In genomic region chr10:17076626-17077025, GRCh38 we compare ENCODE assay signal across 22 cellular contexts. TPM values are rescaled to one million over a fixed set of nuclear protein-coding genes. Genes with fewer than 3 reads are reported as not detected.
DNase-seq lines count a peak whose midpoint lies in the region; ATAC-seq and TF ChIP-seq lines count a peak whose summit lies in the region.
"Had no signal": no experiment of that assay in that cellular context is flagged by ENCODE, and none has a peak within 500 bp of the region (broad histone marks: within the 10 kb centered on the region; RNA-seq: fewer than 3 reads in every experiment).

No MANE protein-coding gene starts in this region.

- H3K36me3 ChIP-seq in SK-N-SH (replicated peaks in 1 of 2; ENCODE audit: control insufficient read depth in 1 of 2, insufficient read depth in 2 of 2, low read length in 1 of 2) (no peaks in the 10 kb centered on the region), mesendoderm (ENCODE audit: control insufficient read depth, insufficient read depth, low read length) (no peaks in the 10 kb centered on the region), vagina (no peaks in the 10 kb centered on the region)
- H3K36me3 ChIP-seq: adrenal gland, neutrophil, right atrium auricular region, stomach had no signal

- TF ChIP-seq CTCF in SK-N-SH (IDR thresholded peaks at IDR 0.05) (no peak), chondrocyte (IDR thresholded peaks at IDR 0.05) (no peak), vagina (IDR thresholded peaks at IDR 0.05) (no peak)

- H2BK120ac ChIP-seq in mesendoderm (ENCODE audit: low read depth, low read length), result no peak overlapping the region

- 87% methylated on average over 3 of the region's 3 CpGs for WGBS in SK-N-SH (ENCODE audit: low lambda C conversion rate)
- no CpG with 5 or more reads among the region's 3 CpGs for WGBS in mesendoderm (ENCODE audit: extremely low coverage, insufficient coverage, low lambda C conversion rate)

- no peak for TF ChIP-seq RAD21 in SK-N-SH (IDR thresholded peaks at IDR 0.05; ENCODE audit: low read length)

- H4K5ac ChIP-seq in mesendoderm (ENCODE audit: low read length), result no peak overlapping the region

- no peak overlapping the region for H2BK15ac ChIP-seq in mesendoderm (replicated peaks; ENCODE audit: low read depth)

- H3K9ac ChIP-seq in SK-N-SH (peak overlapping the region; percentile 59; the same call in 1 of the 2 replicates), mesendoderm (ENCODE audit: low read length) (no peak overlapping the region)

- H3F3A ChIP-seq in SK-N-SH (replicated peaks; ENCODE audit: insufficient read depth), result peaks cover 26% of the 10 kb centered on the region

- no peak overlapping the region for H2BK5ac ChIP-seq in mesendoderm (ENCODE audit: low read length)

- no peaks in the 10 kb centered on the region for H3K79me1 ChIP-seq in mesendoderm (ENCODE audit: low read length)

- no peaks in the 10 kb centered on the region for H3K36me3 Mint-ChIP-seq in chondrocyte (ENCODE audit: low read depth)
- no peaks in the 10 kb centered on the region for H3K36me3 Mint-ChIP-seq in T-helper 2 cell treated with Interferon-gamma antibody and Interleukin-4, amounts not matched to agents 5 μg/mL and 100 μg/mL, for 36 hours (ENCODE audit: low read depth)

- H3K56ac ChIP-seq in mesendoderm (ENCODE audit: low read length), result no peak overlapping the region

- no peak overlapping the region for H3K4me3 Mint-ChIP-seq in chondrocyte (ENCODE audit: unreplicated experiment)
- H3K4me3 Mint-ChIP-seq in T-helper 2 cell treated with Interferon-gamma antibody and Interleukin-4, amounts not matched to agents 5 μg/mL and 100 μg/mL, for 36 hours, result no peak overlapping the region
- H3K4me3 Mint-ChIP-seq: central memory CD8-positive, alpha-beta T cell; effector memory CD8-positive, alpha-beta T cell had no signal

- H3K9me2 ChIP-seq in SK-N-SH, result no peaks in the 10 kb centered on the region

- H3K27ac ChIP-seq in SK-N-SH (ENCODE audit: low read depth in 2 of 2, low read length in 1 of 2) (peak overlapping the region; percentile 47 to 96; a peak in 2 of 4 replicates), mesendoderm (ENCODE audit: low read depth, low read length) (no peak overlapping the region), vagina (peak overlapping the region; percentile 75)
- H3K27ac ChIP-seq: neutrophil had no signal

- DNase-seq in SK-N-SH (no peak), chondrocyte (ENCODE audit: low spot score) (no peak), mesendoderm (no peak), vagina (ENCODE audit: extremely low spot score in 2 of 2) (no peak), mesenteric fat pad (ENCODE audit: low spot score) (no peak)
- no peak for DNase-seq in T-helper 2 cell treated with Interferon-gamma antibody and Interleukin-4, amounts not matched to agents 5 μg/mL and 100 μg/mL, for 36 hours (ENCODE audit: low spot score)
- no peak for DNase-seq in activated effector memory CD4-positive, alpha-beta T cell treated with anti-CD3 and anti-CD28 coated beads, Interleukin-2, amount 50 U/mL, for 16 hours
- DNase-seq: 8988T; activated effector memory CD4-positive, alpha-beta T cell treated with Interleukin-2 at 50 U/mL for 16 hours; adrenal gland; effector memory CD8-positive, alpha-beta T cell; islet precursor cell; NCI-H1105 treated with DMSO at 0.1 percent for 48 hours; NCI-H2107; NCI-H526; stomach; T1000 had no signal

- CTCF ChIA-PET in SK-N-SH (lab: Yijun Ruan, JAX), result interaction anchor here (1.0 kb wide), 1 partner anchor 224 kb away, joined by 4 read pairs; no protein-coding TSS in a partner anchor

- POLR2A ChIA-PET in SK-N-SH (lab: Yijun Ruan, JAX), result no interaction called here

- H3K9me3 Mint-ChIP-seq in chondrocyte (ENCODE audit: low read depth), result no peaks in the 10 kb centered on the region
- no peaks in the 10 kb centered on the region for H3K9me3 Mint-ChIP-seq in T-helper 2 cell treated with Interferon-gamma antibody and Interleukin-4, amounts not matched to agents 5 μg/mL and 100 μg/mL, for 36 hours
- H3K9me3 Mint-ChIP-seq: central memory CD8-positive, alpha-beta T cell; effector memory CD8-positive, alpha-beta T cell had no signal

- TF ChIP-seq POLR2A in vagina (IDR thresholded peaks at IDR 0.05), result no peak

- H3K18ac ChIP-seq in mesendoderm (ENCODE audit: low read length), result no peak overlapping the region

- no peaks in the 10 kb centered on the region for H4K20me1 ChIP-seq in SK-N-SH (ENCODE audit: insufficient read depth)

- peak overlapping the region; percentile 98 for H3K27ac Mint-ChIP-seq in chondrocyte (ENCODE audit: unreplicated experiment)
- no peak overlapping the region for H3K27ac Mint-ChIP-seq in T-helper 2 cell treated with Interferon-gamma antibody and Interleukin-4, amounts not matched to agents 5 μg/mL and 100 μg/mL, for 36 hours

- no peak overlapping the region for H2AFZ ChIP-seq in SK-N-SH (ENCODE audit: low read depth)

- no peak for TF ChIP-seq EP300 in SK-N-SH (IDR thresholded peaks at IDR 0.05; ENCODE audit: borderline replicate concordance in 1 of 2, low read depth in 1 of 2, low read length in 1 of 2)

- H3K4me1 Mint-ChIP-seq in chondrocyte (ENCODE audit: low read depth), result peaks cover 50% of the 10 kb centered on the region
- peaks cover 5% of the 10 kb centered on the region for H3K4me1 Mint-ChIP-seq in T-helper 2 cell treated with Interferon-gamma antibody and Interleukin-4, amounts not matched to agents 5 μg/mL and 100 μg/mL, for 36 hours (ENCODE audit: low read depth)
- H3K4me1 Mint-ChIP-seq: central memory CD8-positive, alpha-beta T cell had no signal

- H3K4ac ChIP-seq in mesendoderm (ENCODE audit: low read depth, low read length), result no peak overlapping the region

- H2AK5ac ChIP-seq in mesendoderm (ENCODE audit: low read length), result no peak overlapping the region

- no peaks in the 10 kb centered on the region for H3K27me3 Mint-ChIP-seq in chondrocyte (ENCODE audit: low read depth)
- peaks cover 13% of the 10 kb centered on the region for H3K27me3 Mint-ChIP-seq in T-helper 2 cell treated with Interferon-gamma antibody and Interleukin-4, amounts not matched to agents 5 μg/mL and 100 μg/mL, for 36 hours (ENCODE audit: low read depth)
- H3K27me3 Mint-ChIP-seq: central memory CD8-positive, alpha-beta T cell; effector memory CD8-positive, alpha-beta T cell had no signal

- no peak overlapping the region for H3K4me3 ChIP-seq in SK-N-SH (ENCODE audit: low read depth in 2 of 2, low read length in 1 of 2)
- H3K4me3 ChIP-seq in mesendoderm (ENCODE audit: low read length), result no peak overlapping the region
- H3K4me3 ChIP-seq in vagina, result no peak overlapping the region
- H3K4me3 ChIP-seq: adrenal gland, right atrium auricular region, stomach had no signal

- H3K27me3 ChIP-seq in SK-N-SH (ENCODE audit: insufficient read depth) (no peaks in the 10 kb centered on the region), mesendoderm (ENCODE audit: insufficient read depth, low read length, poor library complexity) (no peaks in the 10 kb centered on the region), vagina (no peaks in the 10 kb centered on the region)
- H3K27me3 ChIP-seq: adrenal gland, neutrophil, right atrium auricular region, stomach had no signal

- H4K8ac ChIP-seq in mesendoderm (ENCODE audit: low read depth, low read length), result peak overlapping the region; percentile 76

- H3K4me2 ChIP-seq in SK-N-SH (peak overlapping the region; percentile 36; the same call in 1 of the 2 replicates), mesendoderm (ENCODE audit: low read length) (no peak overlapping the region)

- intact Hi-C loops in vagina (cut with DNase I), result no loop called here

- H3K23ac ChIP-seq in mesendoderm (ENCODE audit: low read length), result no peak overlapping the region

- no peak for ATAC-seq in SK-N-SH treated with all-trans-retinoic acid at 6 μM for 48 hours
- ATAC-seq: activated CD4-positive, CD25-positive, alpha-beta regulatory T cell treated with anti-CD3 and anti-CD28 coated beads, Interleukin-2, amount 50 U/mL, for 24 hours; effector memory CD8-positive, alpha-beta T cell had no signal

- H3K79me2 ChIP-seq in SK-N-SH (ENCODE audit: insufficient read depth) (no peaks in the 10 kb centered on the region), mesendoderm (ENCODE audit: control insufficient read depth, insufficient read depth, low read length) (no peaks in the 10 kb centered on the region)

- H3K9me3 ChIP-seq in SK-N-SH (no peaks in the 10 kb centered on the region), vagina (no peaks in the 10 kb centered on the region)
- H3K9me3 ChIP-seq: adrenal gland, neutrophil, right atrium auricular region, stomach had no signal

- H3K4me1 ChIP-seq in SK-N-SH (ENCODE audit: control insufficient read depth in 1 of 2, insufficient read depth in 2 of 2, low read depth in 1 of 2, low read length in 1 of 2), result peaks cover 0 to 32% of the 10 kb centered on the region in 2 experiments; a peak in 2 of 4 replicates
- no peaks in the 10 kb centered on the region for H3K4me1 ChIP-seq in mesendoderm (ENCODE audit: control insufficient read depth, low read depth, low read length)
- H3K4me1 ChIP-seq in vagina, result peaks cover 15% of the 10 kb centered on the region

TF ChIP-seq in SK-N-SH, 30 proteins besides CTCF, POLR2A, EP300 and RAD21 (continues in another document):
- TF ChIP-seq IRF3 (IDR thresholded peaks at IDR 0.05; ENCODE audit: low read depth, low read length), result no peak
- TF ChIP-seq MXI1 (IDR thresholded peaks at IDR 0.05; ENCODE audit: low read depth, low read length), result no peak

TF ChIP-seq in SK-N-SH treated with all-trans-retinoic acid at 6 μM for 48 hours, 23 proteins besides CTCF, POLR2A, EP300 and RAD21 (continues in another document):
- TF ChIP-seq ZNF8 (CRISPR knock-in tag; IDR thresholded peaks at IDR 0.05) (no peak), GLIS3 (CRISPR knock-in tag; IDR thresholded peaks at IDR 0.05) (no peak), TCF4 (CRISPR knock-in tag; IDR thresholded peaks at IDR 0.05; ENCODE audit: borderline replicate concordance) (no peak), ZNF70 (CRISPR knock-in tag; IDR thresholded peaks at IDR 0.05) (no peak), ZFP30 (CRISPR knock-in tag; IDR thresholded peaks at IDR 0.05) (no peak)
- TF ChIP-seq, protein P1, sequence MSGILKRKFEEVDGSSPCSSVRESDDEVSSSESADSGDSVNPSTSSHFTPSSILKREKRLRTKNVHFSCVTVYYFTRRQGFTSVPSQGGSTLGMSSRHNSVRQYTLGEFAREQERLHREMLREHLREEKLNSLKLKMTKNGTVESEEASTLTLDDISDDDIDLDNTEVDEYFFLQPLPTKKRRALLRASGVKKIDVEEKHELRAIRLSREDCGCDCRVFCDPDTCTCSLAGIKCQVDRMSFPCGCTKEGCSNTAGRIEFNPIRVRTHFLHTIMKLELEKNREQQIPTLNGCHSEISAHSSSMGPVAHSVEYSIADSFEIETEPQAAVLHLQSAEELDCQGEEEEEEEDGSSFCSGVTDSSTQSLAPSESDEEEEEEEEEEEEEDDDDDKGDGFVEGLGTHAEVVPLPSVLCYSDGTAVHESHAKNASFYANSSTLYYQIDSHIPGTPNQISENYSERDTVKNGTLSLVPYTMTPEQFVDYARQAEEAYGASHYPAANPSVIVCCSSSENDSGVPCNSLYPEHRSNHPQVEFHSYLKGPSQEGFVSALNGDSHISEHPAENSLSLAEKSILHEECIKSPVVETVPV (CRISPR knock-in tag; IDR thresholded peaks at IDR 0.05), result no peak

RNA-seq across cellular contexts. Expression of gene CUBN, which starts 53.0 kb away (rescaled TPM):
- 2.4 and 2.7 TPM in 2 replicates for polyA plus RNA-seq in SK-N-SH (2012; rRNA removed)
- 3.5 and 4.0 TPM in 2 replicates for polyA plus RNA-seq in SK-N-SH (2012; cell fraction: cytosol; rRNA removed)
- 1.1 and 2.5 TPM in 2 replicates for polyA plus RNA-seq in SK-N-SH (2012; cell fraction: nucleus; rRNA removed)
- total RNA-seq in chondrocyte, result 0.89 to 1.0 TPM (median 0.92 TPM) in 3 replicates
- polyA plus RNA-seq in mesendoderm (2013, experiment 1 of 2), result 0.10 TPM
- polyA plus RNA-seq in mesendoderm (2013, experiment 2 of 2), result 0.07 TPM
- total RNA-seq in vagina, result 4.4 TPM
- total RNA-seq in mesenteric fat pad, result 3.5 TPM
